ENCODE assay signal across 24 cellular contexts in the genomic region with DNA sequence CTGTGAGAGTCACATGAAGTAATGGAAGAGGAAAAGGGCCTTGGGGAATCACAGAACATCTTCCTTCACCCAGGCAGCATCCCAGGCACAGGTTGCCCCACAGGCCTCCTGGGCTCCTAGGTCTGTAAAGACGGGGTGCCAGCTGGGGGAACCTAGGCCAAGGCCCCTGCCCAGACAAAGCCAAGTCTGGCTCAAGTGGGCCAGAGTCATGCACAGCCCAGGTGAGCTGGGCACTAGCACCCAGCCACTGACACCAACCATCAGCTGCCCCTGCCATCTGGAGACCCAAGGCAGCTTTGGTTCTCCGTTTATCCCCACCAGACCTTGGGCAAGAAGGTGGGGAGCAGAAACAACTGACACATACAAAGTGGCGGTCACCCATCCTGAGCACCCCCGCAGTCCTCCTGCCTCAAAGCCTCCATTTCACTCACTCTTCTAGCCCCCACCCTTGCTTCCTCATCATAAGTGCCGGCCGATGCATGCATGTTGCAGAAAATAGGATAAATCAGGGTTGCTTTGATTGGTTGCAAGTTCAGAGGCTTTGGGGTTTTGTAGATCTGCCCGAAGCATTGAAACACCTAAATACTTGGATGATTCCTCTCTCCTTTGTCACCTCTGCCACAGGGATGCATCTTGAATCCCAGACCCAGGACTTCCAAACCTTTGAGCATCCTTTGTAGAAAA. TPM values are rescaled to one million over a fixed set of nuclear protein-coding genes. Genes with fewer than 3 reads are reported as not detected.
DNase-seq lines count a peak whose midpoint lies in the region; ATAC-seq, FAIRE-seq and TF ChIP-seq lines count a peak whose summit lies in the region.
"Had no signal": no experiment of that assay in that cellular context is flagged by ENCODE, and none has a peak within 500 bp of the region (broad histone marks: within the 10 kb centered on the region; RNA-seq: fewer than 3 reads in every experiment).

No MANE protein-coding gene starts in this region.

- H3K36me3 Mint-ChIP-seq in activated naive CD4-positive, alpha-beta T cell treated with anti-CD3 and anti-CD28 coated beads for 36 hours (ENCODE audit: low read depth), result no peaks in the 10 kb centered on the region
- H3K36me3 Mint-ChIP-seq in T-cell (no peaks in the 10 kb centered on the region), osteocyte (ENCODE audit: unreplicated experiment) (no peaks in the 10 kb centered on the region)

- H3K4me3 Mint-ChIP-seq in activated naive CD4-positive, alpha-beta T cell treated with anti-CD3 and anti-CD28 coated beads for 36 hours, result no peak overlapping the region
- H3K4me3 Mint-ChIP-seq in T-cell (peak overlapping the region in 1 of 3 donors; percentile 59), osteocyte (ENCODE audit: unreplicated experiment) (no peak overlapping the region)

- H3K36me3 ChIP-seq in K562 (ENCODE audit: control insufficient read depth, insufficient read depth, low read length), result no peaks in the 10 kb centered on the region
- H3K36me3 ChIP-seq: prostate gland, tibial artery had no signal

- H3K9me3 ChIP-seq in K562 (replicated peaks; ENCODE audit: control insufficient read depth, insufficient read depth, low read depth, low read length), result no peaks in the 10 kb centered on the region
- H3K9me3 ChIP-seq: prostate gland, tibial artery had no signal

- no peak overlapping the region for H3K9ac ChIP-seq in K562 (ENCODE audit: insufficient read depth in 1 of 2, low read depth in 2 of 2, low read length in 2 of 2)
- H3K9ac ChIP-seq: GM23248 had no signal

- TF ChIP-seq EP300 in K562 (IDR thresholded peaks at IDR 0.05; ENCODE audit: low read length), result no peak

- H3K27me3 Mint-ChIP-seq in activated naive CD4-positive, alpha-beta T cell treated with anti-CD3 and anti-CD28 coated beads for 36 hours (ENCODE audit: low read depth), result no peaks in the 10 kb centered on the region
- H3K27me3 Mint-ChIP-seq in T-cell (no peaks in the 10 kb centered on the region), osteocyte (ENCODE audit: unreplicated experiment) (peaks cover 16% of the 10 kb centered on the region)

- peak overlapping the region; percentile 58 for H3K27ac Mint-ChIP-seq in activated naive CD4-positive, alpha-beta T cell treated with anti-CD3 and anti-CD28 coated beads for 36 hours
- H3K27ac Mint-ChIP-seq in T-cell (peak overlapping the region; percentile 97 to 99), osteocyte (ENCODE audit: unreplicated experiment) (no peak overlapping the region)

- TF ChIP-seq RAD21 in K562 (CRISPR knock-in tag; conservative IDR thresholded peaks at IDR 0.05 in 1 of 2, IDR thresholded peaks at IDR 0.05 in 1 of 2), result no peak

- 0 out of 5 replicates have a peak, but pooled peaks cover 0 to under 1% of the 10 kb centered on the region in 2 experiments for H3K27me3 ChIP-seq in K562 (ENCODE audit: control insufficient read depth in 2 of 2, insufficient read depth in 2 of 2, low read length in 2 of 2)
- H3K27me3 ChIP-seq: tibial artery had no signal

- H3K4me1 Mint-ChIP-seq in activated naive CD4-positive, alpha-beta T cell treated with anti-CD3 and anti-CD28 coated beads for 36 hours (ENCODE audit: low read depth), result peaks cover 67% of the 10 kb centered on the region
- H3K4me1 Mint-ChIP-seq in T-cell, result peaks cover 75 to 77% (median 75%) of the 10 kb centered on the region in 3 donors
- H3K4me1 Mint-ChIP-seq in osteocyte (ENCODE audit: unreplicated experiment), result no peaks in the 10 kb centered on the region

- no peaks in the 10 kb centered on the region for H3K9me3 Mint-ChIP-seq in activated naive CD4-positive, alpha-beta T cell treated with anti-CD3 and anti-CD28 coated beads for 36 hours
- H3K9me3 Mint-ChIP-seq in T-cell, result no peaks in the 10 kb centered on the region
- no peaks in the 10 kb centered on the region for H3K9me3 Mint-ChIP-seq in osteocyte (ENCODE audit: unreplicated experiment)

- intact Hi-C loops in activated naive CD4-positive, alpha-beta T cell treated with anti-CD3 and anti-CD28 coated beads for 36 hours (cut with micrococcal nuclease), result loop anchor here (10.0 kb wide), 1 partner anchor 626 kb away; no protein-coding TSS in a partner anchor
- intact Hi-C loops in K562 (cut with micrococcal nuclease), result loop anchor here (5.0 kb wide), 3 partner anchors 63 to 143 kb away; a partner anchor contains a TSS

- no peak for DNase-seq in activated naive CD4-positive, alpha-beta T cell treated with anti-CD3 and anti-CD28 coated beads for 36 hours
- DNase-seq in activated naive CD4-positive, alpha-beta T cell treated with anti-CD3 and anti-CD28 coated beads, Interleukin-2, amount 50 U/mL, for 16 hours, result no peak
- DNase-seq in T-cell, result peak in 1 of 34 experiments; percentile 24
- DNase-seq in K562 (ENCODE audit: extremely low read depth in 1 of 4, low spot score in 3 of 4), result no peak
- peak; percentile 63 for DNase-seq in osteocyte (ENCODE audit: extremely low spot score, unreplicated experiment)
- no peak for DNase-seq in SIG-M5 (lab: John Stamatoyannopoulos, UW)
- DNase-seq in frontal cortex (ENCODE audit: low spot score in 2 of 2), result no peak
- DNase-seq: anterior cingulate cortex; caudate nucleus; DMS79; GM23248; left cardiac atrium; NCI-H2107; NCI-H524 treated with DMSO at 0.1 percent for 48 hours; RPMI8226; stimulated activated CD4-positive, alpha-beta T cell treated with anti-CD3 and anti-CD28 coated beads, Interleukin-2, amount 100 ng/mL, for 24 hours; stimulated activated naive CD4-positive, alpha-beta T cell had no signal

- H4K20me1 ChIP-seq in K562 (replicated peaks; ENCODE audit: control insufficient read depth, insufficient read depth, low read length), result no peaks in the 10 kb centered on the region

- no peak for TF ChIP-seq CTCF in K562 (IDR thresholded peaks at IDR 0.05 in 2 of 3, conservative IDR thresholded peaks at IDR 0.05 in 1 of 3; ENCODE audit: insufficient read depth in 2 of 3, low read depth in 1 of 3, low read length in 3 of 3)
- TF ChIP-seq CTCF in osteocyte (IDR thresholded peaks at IDR 0.05), result no peak

- in situ Hi-C loops in K562 (cut with MboI), result loop anchor here (10.0 kb wide), 1 partner anchor 626 kb away; no protein-coding TSS in a partner anchor

- ATAC-seq in T-cell (replicated peaks in 1 of 4), result no peak
- ATAC-seq in K562, result no peak
- ATAC-seq in GM18861 (IDR thresholded peaks at IDR 0.05; ENCODE audit: unreplicated experiment), result no peak
- ATAC-seq: left cardiac atrium had no signal

- H3K4me3 ChIP-seq in K562, result no peak overlapping the region
- H3K4me3 ChIP-seq: GM23248, prostate gland, tibial artery had no signal

- FAIRE-seq in K562 (lab: Jason Lieb, UNC), result no peak
- FAIRE-seq in frontal cortex (lab: Jason Lieb, UNC), result no peak
- FAIRE-seq: TTC549 had no signal

- no peak overlapping the region for H3K4me2 ChIP-seq in K562 (ENCODE audit: insufficient read depth, low read length)

- no peak for TF ChIP-seq POLR2A in K562 (conservative IDR thresholded peaks at IDR 0.05)

- CTCF ChIA-PET in activated naive CD4-positive, alpha-beta T cell treated with anti-CD3 and anti-CD28 coated beads for 36 hours (lab: Charles Lee), result interaction anchor here (0.7 to 10.2 kb wide), 10 partner anchors 9 to 243 kb away, joined by 3 to 230 read pairs (median 5); no protein-coding TSS in a partner anchor
- CTCF ChIA-PET in T-cell (lab: Charles Lee) (interaction anchor here in 1 of 2 donors (1.0 to 7.8 kb wide), 6 partner anchors 8 to 242 kb away, joined by 3 to 138 read pairs (median 8); a partner anchor contains a TSS), K562 (lab: Yijun Ruan, JAX; ENCODE audit: low intra/inter-chr PET ratio) (interaction anchor here (1.5 kb wide), 1 partner anchor 231 kb away, joined by 4 read pairs; no protein-coding TSS in a partner anchor)

- POLR2A ChIA-PET in T-cell (lab: Charles Lee) (interaction anchor here (0.6 to 0.7 kb wide), 2 partner anchors 209 kb away, joined by 3 to 7 read pairs; no protein-coding TSS in a partner anchor), K562 (lab: Yijun Ruan, JAX) (no interaction called here)

- H3K79me2 ChIP-seq in K562 (ENCODE audit: control insufficient read depth, insufficient read depth, low read length), result no peaks in the 10 kb centered on the region

- H2AFZ ChIP-seq in K562 (ENCODE audit: low read depth, low read length), result no peak overlapping the region
- H2AFZ ChIP-seq: GM23248 had no signal

- 23% methylated on average over 7 of the region's 7 CpGs for WGBS in K562 (ENCODE audit: insufficient coverage, low coverage, missing lambda C conversion rate)

- no TSS peak for BruUV-seq in K562 (replicated peaks; lab: Mats Ljungman, UMichigan)

- no peaks in the 10 kb centered on the region for H3K9me1 ChIP-seq in K562 (ENCODE audit: control insufficient read depth, insufficient read depth, low read length)

- H3K27ac ChIP-seq in K562 (ENCODE audit: extremely low read depth, low read depth, low read length), result no peak overlapping the region
- H3K27ac ChIP-seq: GM23248, prostate gland, tibial artery had no signal

- H3K4me1 ChIP-seq in K562 (replicated peaks in 1 of 2; ENCODE audit: control insufficient read depth in 2 of 2, insufficient read depth in 2 of 2, low read length in 2 of 2), result peaks cover 15 to 24% of the 10 kb centered on the region in 2 experiments
- H3K4me1 ChIP-seq: prostate gland, tibial artery had no signal

RNA-seq across cellular contexts. Expression of a gene that starts 26.5 kb away (rescaled TPM):
- not detected for total RNA-seq in activated naive CD4-positive, alpha-beta T cell treated with anti-CD3 and anti-CD28 coated beads for 36 hours
- total RNA-seq in T-cell (under 1 TPM in 2 of 5 donors, not detected in 3; 0.51 to 0.66 TPM), K562 (2014; rRNA removed) (4.1 and 5.8 TPM in 2 replicates), K562 (2014; rRNA removed; fragmentation: Illumina TruSeq; extraction: Trizol) (4.0 and 6.3 TPM in 2 replicates), K562 (2015; rRNA removed; fragmentation: Illumina TruSeq; extraction: Trizol) (5.0 and 6.1 TPM in 2 replicates), K562 (2021) (6.6 and 7.4 TPM in 2 replicates), osteocyte (not detected in 2 replicates), frontal cortex (not detected)
- 35.2 and 37.9 TPM in 2 replicates for total RNA-seq in K562 (2011; cell fraction: chromatin; rRNA removed; ENCODE audit: low replicate concordance)
- 17.8 and 21.7 TPM in 2 replicates for total RNA-seq in K562 (2011; cell fraction: nucleolus; rRNA removed)
- total RNA-seq in K562 (2011; cell fraction: nucleoplasm; rRNA removed), result 26.9 and 32.4 TPM in 2 replicates
- polyA plus RNA-seq in K562 (2011; rRNA removed) (4.0 and 10.0 TPM in 2 replicates), K562 (2014; fragmentation: Illumina TruSeq; extraction: Trizol) (6.4 and 7.5 TPM in 2 replicates), K562 (2014; fragmentation: Nextera tagmentation; extraction: Ambion mirVana) (1 to 10 TPM; 4.4 to 5.6 TPM), K562 (2014; rRNA removed) (6.2 and 11.5 TPM in 2 replicates)
- 2.2 and 9.8 TPM in 2 replicates for polyA plus RNA-seq in K562 (2011; cell fraction: cytosol; rRNA removed)
- 5.6 and 26.1 TPM in 2 replicates for polyA plus RNA-seq in K562 (2011; cell fraction: nucleus; rRNA removed)
- 6.6 and 19.9 TPM in 2 replicates for polyA plus RNA-seq in K562 (2012)
- polyA minus RNA-seq in K562 (2011; rRNA and poly(A)+ RNA removed), result 3.2 and 7.7 TPM in 2 replicates
- 6.5 TPM in 1 of 2 replicates, not detected in the other for polyA minus RNA-seq in K562 (2011; cell fraction: cytosol; rRNA and poly(A)+ RNA removed)
- 2.0 and 7.1 TPM in 2 replicates for polyA minus RNA-seq in K562 (2011; cell fraction: nucleus; rRNA and poly(A)+ RNA removed)
- total RNA-seq: GM23248, left cardiac atrium, skeletal muscle tissue had no signal
- polyA plus RNA-seq: AG04450, GM23248, neural cell had no signal

RNA-seq across cellular contexts. Expression of a gene that starts 36.4 kb away (rescaled TPM):
- total RNA-seq in activated naive CD4-positive, alpha-beta T cell treated with anti-CD3 and anti-CD28 coated beads for 36 hours, result not detected
- total RNA-seq in T-cell (1 to 10 TPM in 1 of 5 donors, under 1 TPM in 4; 0.28 to 1.0 (median 0.36) TPM), K562 (2014; rRNA removed) (not detected in 2 replicates), K562 (2014; rRNA removed; fragmentation: Illumina TruSeq; extraction: Trizol) (not detected in 2 replicates), K562 (2015; rRNA removed; fragmentation: Illumina TruSeq; extraction: Trizol) (not detected in 2 replicates), K562 (2021) (not detected in 2 replicates), osteocyte (not detected in 2 replicates), frontal cortex (not detected)
- not detected in 2 replicates for total RNA-seq in K562 (2011; cell fraction: chromatin; rRNA removed; ENCODE audit: low replicate concordance)
- total RNA-seq in K562 (2011; cell fraction: nucleolus; rRNA removed), result 0.13 and 0.17 TPM in 2 replicates
- 0.31 TPM in 1 of 2 replicates, not detected in the other for total RNA-seq in K562 (2011; cell fraction: nucleoplasm; rRNA removed)
- polyA plus RNA-seq in K562 (2011; rRNA removed) (0.03 TPM in 1 of 2 replicates, not detected in the other), K562 (2014; fragmentation: Illumina TruSeq; extraction: Trizol) (not detected in 2 replicates), K562 (2014; fragmentation: Nextera tagmentation; extraction: Ambion mirVana) (under 1 TPM in 1 of 2 experiments, not detected in 1; 0.03 TPM), K562 (2014; rRNA removed) (not detected in 2 replicates)
- polyA plus RNA-seq in K562 (2011; cell fraction: cytosol; rRNA removed), result 0.01 and 0.03 TPM in 2 replicates
- 0.03 and 0.06 TPM in 2 replicates for polyA plus RNA-seq in K562 (2011; cell fraction: nucleus; rRNA removed)
- 0.10 TPM in 1 of 2 replicates, not detected in the other for polyA plus RNA-seq in K562 (2012)
- not detected in 2 replicates for polyA minus RNA-seq in K562 (2011; rRNA and poly(A)+ RNA removed)
- polyA minus RNA-seq in K562 (2011; cell fraction: cytosol; rRNA and poly(A)+ RNA removed), result 0.36 TPM in 1 of 2 replicates, not detected in the other
- polyA minus RNA-seq in K562 (2011; cell fraction: nucleus; rRNA and poly(A)+ RNA removed), result 0.11 and 0.13 TPM in 2 replicates
- total RNA-seq: GM23248, left cardiac atrium, skeletal muscle tissue had no signal
- polyA plus RNA-seq: AG04450, GM23248, neural cell had no signal
